In genomic region chr15:30885814-30886213, GRCh38 we compare ENCODE assay signal across 18 cellular contexts. TPM values are rescaled to one million over a fixed set of nuclear protein-coding genes. Genes with fewer than 3 reads are reported as not detected.
DNase-seq lines count a peak whose midpoint lies in the region; ATAC-seq and TF ChIP-seq lines count a peak whose summit lies in the region.
"Had no signal": no experiment of that assay in that cellular context is flagged by ENCODE, and none has a peak within 500 bp of the region (broad histone marks: within the 10 kb centered on the region; RNA-seq: fewer than 3 reads in every experiment).

No MANE protein-coding gene starts in this region.

- TF ChIP-seq CTCF in astrocyte of the spinal cord (IDR thresholded peaks at IDR 0.05; ENCODE audit: low read depth, low read length), result no peak
- TF ChIP-seq CTCF in tibial artery (IDR thresholded peaks at IDR 0.05), result no peak

- no peaks in the 10 kb centered on the region for H3K4me1 ChIP-seq in tibial artery
- H3K4me1 ChIP-seq: prostate gland had no signal

- no peaks in the 10 kb centered on the region for H3K27me3 ChIP-seq in tibial artery
- H3K27me3 ChIP-seq: heart left ventricle had no signal

- no peak overlapping the region for H3K27ac ChIP-seq in tibial artery
- H3K27ac ChIP-seq: C4-2B, heart left ventricle, prostate gland had no signal

- peaks cover 2% of the 10 kb centered on the region for H3K27me3 Mint-ChIP-seq in activated CD4-positive, alpha-beta T cell treated with anti-CD3 and anti-CD28 coated beads, Interleukin-2, amount 10 ng/mL, durations not matched to agents 24 days and 14 days
- H3K27me3 Mint-ChIP-seq: dendritic cell treated with granulocyte-macrophage colony-stimulating factor and Interleukin-4, amounts not matched to agents 40 ng/mL and 50 ng/mL, for 4 days had no signal

- no peaks in the 10 kb centered on the region for H3K36me3 ChIP-seq in tibial artery
- H3K36me3 ChIP-seq: heart left ventricle, prostate gland had no signal

- ATAC-seq in GM18517 (IDR thresholded peaks at IDR 0.05; ENCODE audit: unreplicated experiment) (no peak), HG02642 (IDR thresholded peaks at IDR 0.05; ENCODE audit: poor library complexity, unreplicated experiment) (no peak)
- ATAC-seq: activated naive CD4-positive, alpha-beta T cell treated with anti-CD3 and anti-CD28 coated beads, Interleukin-2, amount 50 U/mL, for 72 hours had no signal

- no peak overlapping the region for H3K27ac Mint-ChIP-seq in activated CD4-positive, alpha-beta T cell treated with anti-CD3 and anti-CD28 coated beads, Interleukin-2, amount 10 ng/mL, durations not matched to agents 24 days and 14 days
- H3K27ac Mint-ChIP-seq: activated CD4-positive, alpha-beta memory T cell treated with anti-CD3 and anti-CD28 coated beads, Interleukin-2, amount 10 ng/mL, durations not matched to agents 7 days and 5 days; activated naive CD4-positive, alpha-beta T cell treated with anti-CD3 and anti-CD28 coated beads, Interleukin-2, amount 50 U/mL, for 72 hours; dendritic cell treated with granulocyte-macrophage colony-stimulating factor and Interleukin-4, amounts not matched to agents 40 ng/mL and 50 ng/mL, for 4 days had no signal

- no peak overlapping the region for H3K4me3 Mint-ChIP-seq in activated CD4-positive, alpha-beta T cell treated with anti-CD3 and anti-CD28 coated beads, Interleukin-2, amount 10 ng/mL, durations not matched to agents 24 days and 14 days
- H3K4me3 Mint-ChIP-seq: activated CD4-positive, alpha-beta memory T cell treated with anti-CD3 and anti-CD28 coated beads, Interleukin-2, amount 10 ng/mL, durations not matched to agents 7 days and 5 days; dendritic cell treated with granulocyte-macrophage colony-stimulating factor and Interleukin-4, amounts not matched to agents 40 ng/mL and 50 ng/mL, for 4 days had no signal

- H3K36me3 Mint-ChIP-seq in activated CD4-positive, alpha-beta T cell treated with anti-CD3 and anti-CD28 coated beads, Interleukin-2, amount 10 ng/mL, durations not matched to agents 24 days and 14 days (ENCODE audit: low read depth), result peaks cover 21% of the 10 kb centered on the region

- DNase-seq in AG20443 (ENCODE audit: low spot score) (peak; percentile 45), HuH-7 (ENCODE audit: low spot score) (peak; percentile 26), astrocyte of the spinal cord (ENCODE audit: low read depth, low spot score) (peak; percentile 19), iris pigment epithelial cell (ENCODE audit: low read depth) (peak; percentile 18), tibial artery (no peak)
- DNase-seq in activated CD4-positive, alpha-beta T cell treated with anti-CD3 and anti-CD28 coated beads, Interleukin-2, amount 10 ng/mL, durations not matched to agents 24 days and 14 days, result no peak
- DNase-seq: activated CD4-positive, alpha-beta memory T cell treated with anti-CD3 and anti-CD28 coated beads, Interleukin-2, amount 10 ng/mL, durations not matched to agents 7 days and 5 days; KG1; midbrain; stimulated activated CD4-positive, alpha-beta T cell treated with anti-CD3 and anti-CD28 coated beads, Interleukin-2, amount 100 ng/mL, for 48 hours; stimulated activated naive CD4-positive, alpha-beta T cell treated with Interleukin-2 at 50 U/mL for 16 hours had no signal

- H3K4me3 ChIP-seq in astrocyte of the spinal cord (ENCODE audit: low read depth, low read length) (no peak overlapping the region), tibial artery (no peak overlapping the region)
- H3K4me3 ChIP-seq: heart left ventricle, prostate gland had no signal

- no peaks in the 10 kb centered on the region for H3K9me3 ChIP-seq in tibial artery
- H3K9me3 ChIP-seq: heart left ventricle, prostate gland had no signal

- in situ Hi-C loops in astrocyte of the spinal cord (cut with HindIII; ENCODE audit: low sequenced_read_pairs), result no loop called here

- intact Hi-C loops in activated CD4-positive, alpha-beta T cell treated with anti-CD3 and anti-CD28 coated beads, Interleukin-2, amount 10 ng/mL, durations not matched to agents 24 days and 14 days (cut with micrococcal nuclease), result no loop called here
- intact Hi-C loops in tibial artery (cut with DNase I; ENCODE audit: low total_unique reads), result no loop called here

- H3K9me3 Mint-ChIP-seq in activated CD4-positive, alpha-beta T cell treated with anti-CD3 and anti-CD28 coated beads, Interleukin-2, amount 10 ng/mL, durations not matched to agents 24 days and 14 days, result no peaks in the 10 kb centered on the region
- H3K9me3 Mint-ChIP-seq: activated CD4-positive, alpha-beta memory T cell treated with anti-CD3 and anti-CD28 coated beads, Interleukin-2, amount 10 ng/mL, durations not matched to agents 7 days and 5 days; activated naive CD4-positive, alpha-beta T cell treated with anti-CD3 and anti-CD28 coated beads, Interleukin-2, amount 50 U/mL, for 72 hours; dendritic cell treated with granulocyte-macrophage colony-stimulating factor and Interleukin-4, amounts not matched to agents 40 ng/mL and 50 ng/mL, for 4 days had no signal

- peaks cover 7% of the 10 kb centered on the region for H3K4me1 Mint-ChIP-seq in activated CD4-positive, alpha-beta T cell treated with anti-CD3 and anti-CD28 coated beads, Interleukin-2, amount 10 ng/mL, durations not matched to agents 24 days and 14 days
- H3K4me1 Mint-ChIP-seq: activated CD4-positive, alpha-beta memory T cell treated with anti-CD3 and anti-CD28 coated beads, Interleukin-2, amount 10 ng/mL, durations not matched to agents 7 days and 5 days had no signal

RNA-seq across cellular contexts. Expression of gene FAN1, which starts 17.9 kb away (rescaled TPM):
- total RNA-seq in activated CD4-positive, alpha-beta T cell treated with anti-CD3 and anti-CD28 coated beads, Interleukin-2, amount 10 ng/mL, durations not matched to agents 24 days and 14 days, result 29.4 and 31.2 TPM in 2 replicates

Comparison
In these comparisons a context has a peak if more than half of its experiments do, and no peak if none do; other contexts are left out.
1. DNase-seq: peak in AG20443 (single experiment), HuH-7 (single experiment), astrocyte of the spinal cord (single experiment) and iris pigment epithelial cell (single experiment); none in activated CD4-positive, alpha-beta T cell treated with anti-CD3 and anti-CD28 coated beads, Interleukin-2, amount 10 ng/mL, durations not matched to agents 24 days and 14 days (single experiment) and tibial artery (0 of 2).